ENCODE assay signal across 22 cellular contexts in genomic region chr10:69902835-69903535, GRCh38.
DNase-seq lines count a peak whose midpoint lies in the region; ATAC-seq and TF ChIP-seq lines count a peak whose summit lies in the region.
"Had no signal": no experiment of that assay in that cellular context is flagged by ENCODE, and none has a peak within 500 bp of the region (broad histone marks: within the 10 kb centered on the region; RNA-seq: fewer than 3 reads in every experiment).

No MANE protein-coding gene starts in this region.

- peaks cover 29% of the 10 kb centered on the region in 2 donors for H3K4me1 ChIP-seq in gastrocnemius medialis
- H3K4me1 ChIP-seq in smooth muscle cell (ENCODE audit: low read depth), result peaks cover 9% of the 10 kb centered on the region
- H3K4me1 ChIP-seq: uterus had no signal

- H3K4me2 ChIP-seq in smooth muscle cell, result no peak overlapping the region

- TF ChIP-seq CTCF in gastrocnemius medialis (IDR thresholded peaks at IDR 0.05 in 4 of 5, conservative IDR thresholded peaks at IDR 0.05 in 1 of 5), result no peak
- TF ChIP-seq CTCF in smooth muscle cell (IDR thresholded peaks at IDR 0.05; ENCODE audit: borderline replicate concordance, insufficient read depth, poor library complexity, severe bottlenecking), result no peak

- ATAC-seq in left colon (peak; percentile 48), gastrocnemius medialis (no peak), GM19328 (IDR thresholded peaks at IDR 0.05; ENCODE audit: unreplicated experiment) (no peak)
- ATAC-seq: activated T-helper 17 cell treated with anti-CD3 and anti-CD28 coated beads, Interleukin-2, amount 50 U/mL, for 72 hours; natural killer cell had no signal

- H3K4me3 ChIP-seq in gastrocnemius medialis (no peak overlapping the region), smooth muscle cell (no peak overlapping the region)
- H3K4me3 ChIP-seq: heart right ventricle, uterus had no signal

- H3K36me3 ChIP-seq in gastrocnemius medialis (no peaks in the 10 kb centered on the region), smooth muscle cell (ENCODE audit: low read depth) (no peaks in the 10 kb centered on the region)
- H3K36me3 ChIP-seq: heart right ventricle, uterus had no signal

- 90% methylated on average over 7 of the region's 7 CpGs for WGBS in smooth muscle cell (ENCODE audit: low lambda C conversion rate)

- no peak overlapping the region for H2AFZ ChIP-seq in smooth muscle cell (ENCODE audit: low read depth)

- no peak for TF ChIP-seq POLR2A in gastrocnemius medialis (IDR thresholded peaks at IDR 0.05)

- in situ Hi-C loops in G401 (cut with HindIII; ENCODE audit: low sequenced_read_pairs), result no loop called here
- in situ Hi-C loops in gastrocnemius medialis (cut with MboI; ENCODE audit: low sequenced_read_pairs in 4 of 4), result loop anchor here in 1 of 4 donors (25.0 kb wide), 1 partner anchor 266 kb away; the partner anchor contains the start of gene FAM241B

- DNase-seq in G401 (ENCODE audit: low spot score) (peak; percentile 78), RPMI8226 (peak; percentile 55), left colon (peak in 1 of 2 donors; percentile 66), gastrocnemius medialis (peak; percentile 16 to 53), smooth muscle cell (lab: John Stamatoyannopoulos, UW; ENCODE audit: unreplicated experiment) (no peak)
- DNase-seq in activated effector memory CD4-positive, alpha-beta T cell treated with Interleukin-2 at 50 U/mL for 16 hours, result no peak
- no peak for DNase-seq in stimulated activated CD4-positive, alpha-beta T cell treated with anti-CD3 and anti-CD28 coated beads, Interleukin-15, amount 100 ng/mL, for 24 hours
- DNase-seq: ACHN; activated CD4-positive, alpha-beta T cell treated with anti-CD3 and anti-CD28 coated beads, Interleukin-2, amount 50 U/mL, for 1 hour; activated naive CD8-positive, alpha-beta T cell treated with anti-CD3 and anti-CD28 coated beads for 36 hours; DMS 273 treated with DMSO at 0.1 percent for 48 hours; IMR-90; natural killer cell; NCI-H1436 treated with DMSO at 0.1 percent for 48 hours; NCI-H2171; NCI-H524 treated with DMSO at 0.1 percent for 48 hours; stimulated activated CD4-positive, alpha-beta T cell treated with anti-CD3 and anti-CD28 coated beads, Interleukin-4, amount 100 ng/mL, for 1 hour; uterus had no signal

- H3F3A ChIP-seq in smooth muscle cell (ENCODE audit: low read depth), result no peaks in the 10 kb centered on the region

- H3K27ac ChIP-seq in gastrocnemius medialis, result no peak overlapping the region
- H3K27ac ChIP-seq in smooth muscle cell (ENCODE audit: low read depth), result no peak overlapping the region
- H3K27ac ChIP-seq: heart right ventricle, HL-60, uterus had no signal

- H4K20me1 ChIP-seq in smooth muscle cell (ENCODE audit: low read depth), result no peaks in the 10 kb centered on the region

- H3K9me3 ChIP-seq in gastrocnemius medialis, result no peaks in the 10 kb centered on the region
- no peaks in the 10 kb centered on the region for H3K9me3 ChIP-seq in smooth muscle cell (replicated peaks; ENCODE audit: low read depth)
- H3K9me3 ChIP-seq: heart right ventricle, uterus had no signal

- H3K9ac ChIP-seq in smooth muscle cell (ENCODE audit: low read depth), result no peak overlapping the region

- intact Hi-C loops in left colon (cut with DNase I, micrococcal nuclease) (no loop called here), gastrocnemius medialis (cut with DNase I; ENCODE audit: low total_unique reads) (loop anchor here (5.0 to 10.0 kb wide), 2 partner anchors 181 to 232 kb away; partner anchors contain the start of gene AIFM2)

- no peaks in the 10 kb centered on the region for H3K79me2 ChIP-seq in smooth muscle cell (ENCODE audit: low read depth)

- H3K27me3 ChIP-seq in gastrocnemius medialis (no peaks in the 10 kb centered on the region), smooth muscle cell (ENCODE audit: low read depth) (no peaks in the 10 kb centered on the region)
- H3K27me3 ChIP-seq: heart right ventricle, uterus had no signal

Comparison
In these comparisons a context has a peak if more than half of its experiments do, and no peak if none do; other contexts are left out.
1. DNase-seq: peak in G401 (single experiment), RPMI8226 (single experiment) and gastrocnemius medialis (2 of 2); none in smooth muscle cell (single experiment), activated effector memory CD4-positive, alpha-beta T cell treated with Interleukin-2 at 50 U/mL for 16 hours (single experiment) and stimulated activated CD4-positive, alpha-beta T cell treated with anti-CD3 and anti-CD28 coated beads, Interleukin-15, amount 100 ng/mL, for 24 hours (single experiment).